ENCODE assay signal across 11 cellular contexts in the genomic region with DNA sequence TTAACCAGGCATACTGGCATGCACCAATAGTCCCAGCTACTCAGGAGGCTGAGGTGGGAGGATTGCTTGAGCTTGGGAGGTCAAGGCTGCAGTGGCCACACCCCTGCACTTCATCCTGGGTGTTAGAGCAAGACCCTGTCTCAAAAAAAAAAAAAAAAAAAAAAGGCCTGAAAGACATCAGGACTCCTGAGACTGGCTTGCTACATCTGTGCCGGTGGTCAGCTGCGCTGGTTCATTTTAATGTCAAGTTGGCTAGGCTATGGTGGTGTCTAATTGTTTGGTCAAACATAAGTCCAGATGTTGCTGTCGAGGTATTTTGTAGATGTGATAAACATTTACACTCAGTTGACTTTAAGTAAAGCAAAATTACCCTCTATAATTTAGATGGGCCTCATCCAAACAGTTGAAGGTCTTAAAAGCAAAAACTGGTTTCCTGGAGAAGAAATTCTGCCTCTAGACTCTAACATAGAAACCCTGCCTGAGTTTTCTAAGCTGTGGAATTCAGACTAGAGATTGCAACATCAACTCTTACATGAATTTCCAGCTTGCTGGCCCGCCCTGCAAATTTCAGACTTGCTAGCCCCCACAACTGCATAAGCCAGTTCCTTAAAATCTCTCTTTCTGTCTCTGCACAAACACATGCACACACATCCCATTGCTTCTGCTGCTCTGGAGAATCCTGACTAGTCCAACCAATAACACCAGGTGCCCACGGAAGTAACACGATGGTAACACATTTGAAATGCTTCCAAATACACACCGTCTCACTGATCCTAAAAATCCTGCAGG. TPM values are rescaled to one million over a fixed set of nuclear protein-coding genes. Genes with fewer than 3 reads are reported as not detected.
A peak's percentile ranks its signal among the peaks of the same experiment; 100 is the strongest.
DNase-seq lines count a peak whose midpoint lies in the region; ATAC-seq and TF ChIP-seq lines count a peak whose summit lies in the region.
"Had no signal": no experiment of that assay in that cellular context is flagged by ENCODE, and none has a peak within 500 bp of the region (broad histone marks: within the 10 kb centered on the region; RNA-seq: fewer than 3 reads in every experiment).

No MANE protein-coding gene starts in this region.

- 55 to 80% methylated on average over 7 of the region's 7 CpGs for WGBS in body of pancreas, 2 donors

- ATAC-seq in body of pancreas (no peak), GM21825 (IDR thresholded peaks at IDR 0.05; ENCODE audit: unreplicated experiment) (no peak), HG03039 (IDR thresholded peaks at IDR 0.05; ENCODE audit: unreplicated experiment) (no peak)

- 0 out of 2 replicates have a peak overlapping the region, but pooled peaks have one; percentile 26 for H2AFZ ChIP-seq in Loucy (ENCODE audit: low read length)

- H3K4me1 ChIP-seq in Loucy (ENCODE audit: insufficient read depth, low read length, poor library complexity, severe bottlenecking) (peaks cover 18% of the 10 kb centered on the region), body of pancreas (peaks cover 14% of the 10 kb centered on the region)

- no peaks in the 10 kb centered on the region for H3F3A ChIP-seq in Loucy (ENCODE audit: low read depth)

- no peaks in the 10 kb centered on the region for H3K79me2 ChIP-seq in Loucy (ENCODE audit: insufficient read depth, low read length)

- no peaks in the 10 kb centered on the region for H3K9me2 ChIP-seq in Loucy (replicated peaks; ENCODE audit: low read depth, low read length)

- H3K4me3 ChIP-seq in Loucy (ENCODE audit: low read length, poor library complexity, severe bottlenecking) = no peak overlapping the region
- no peak overlapping the region for H3K4me3 ChIP-seq in body of pancreas

- intact Hi-C loops in body of pancreas (cut with DNase I) = no loop called here

- peak overlapping the region; percentile 9 to 90 (median 86) for H3K27ac ChIP-seq in body of pancreas
- H3K27ac ChIP-seq in temporal lobe (ENCODE audit: low read depth, low read length) = peak overlapping the region; percentile 9

- H4K20me1 ChIP-seq in Loucy (ENCODE audit: insufficient read depth, low read length, poor library complexity, severe bottlenecking) = no peaks in the 10 kb centered on the region

- TF ChIP-seq CTCF in Loucy (conservative IDR thresholded peaks at IDR 0.05; ENCODE audit: low read length) (no peak), body of pancreas (IDR thresholded peaks at IDR 0.05) (no peak)

- H3K9me3 ChIP-seq in Loucy (ENCODE audit: insufficient read depth, low read depth, low read length) (no peaks in the 10 kb centered on the region), body of pancreas (no peaks in the 10 kb centered on the region)

- H3K27me3 ChIP-seq in Loucy (ENCODE audit: insufficient read depth, low read length, poor library complexity, severe bottlenecking) (no peaks in the 10 kb centered on the region), body of pancreas (no peaks in the 10 kb centered on the region)

- H3K4me2 ChIP-seq in Loucy (ENCODE audit: low read depth, low read length, poor library complexity, severe bottlenecking) = no peak overlapping the region

- H3K36me3 ChIP-seq in Loucy (ENCODE audit: insufficient read depth, low read length) (no peaks in the 10 kb centered on the region), body of pancreas (replicated peaks in 1 of 2; ENCODE audit: insufficient read depth in 1 of 2, low read depth in 2 of 2) (no peaks in the 10 kb centered on the region)

- H3K9ac ChIP-seq in Loucy (ENCODE audit: low read depth, low read length, poor library complexity, severe bottlenecking) = no peak overlapping the region

- TF ChIP-seq POLR2A in body of pancreas (IDR thresholded peaks at IDR 0.05) = no peak

- DNase-seq in body of pancreas = peak in 3 of 4 donors; percentile 20 to 56 (median 29)
- peak; percentile 88 for DNase-seq in iris pigment epithelial cell (ENCODE audit: low read depth)
- no peak for DNase-seq in D341Med (ENCODE audit: low spot score)
- no peak for DNase-seq in NCI-H2227 treated with DMSO at 0.1 percent for 48 hours (lab: John Stamatoyannopoulos, UW)
- DNase-seq: activated CD4-positive, alpha-beta T cell treated with anti-CD3 and anti-CD28 coated beads for 4 hours; effector memory CD8-positive, alpha-beta T cell; occipital lobe had no signal

RNA-seq across cellular contexts. Expression of a gene that starts 18.2 kb away (rescaled TPM):
- total RNA-seq in body of pancreas (10 to 100 TPM; 21.1 to 25.7 TPM), temporal lobe (4.7 TPM)

RNA-seq across cellular contexts. Expression of a gene that starts 32.5 kb away (rescaled TPM):
- total RNA-seq in body of pancreas (not detected), temporal lobe (1.7 TPM)

Comparison
In these comparisons a context has a peak if more than half of its experiments do, and no peak if none do; other contexts are left out.
1. DNase-seq: peak in body of pancreas (3 of 4) and iris pigment epithelial cell (single experiment); none in D341Med (single experiment) and NCI-H2227 treated with DMSO at 0.1 percent for 48 hours (single experiment).